In genomic region chr9:37650873-37651768, GRCh38 we compare ENCODE assay signal across 1 cellular context.
TF ChIP-seq lines count a peak whose summit lies in the region.

Gene FRMPD1, plus strand, starts transcription at chr9:37650954. Its CDS starts 41,688 bp downstream, at chr9:37692642.

TF ChIP-seq in HEK293, 187 proteins besides CTCF, POLR2A, EP300 and RAD21 (continued from another document):
- TF ChIP-seq PATZ1 (tag by site-specific recombination; IDR thresholded peaks at IDR 0.05) (0 out of 2 replicates have a peak, but pooled peaks have one; percentile 29), REST (tag by site-specific recombination; IDR thresholded peaks at IDR 0.05) (no peak), ZNF335 (tag by site-specific recombination; conservative IDR thresholded peaks at IDR 0.05) (peak; percentile 86), ZNF341 (tag by site-specific recombination; IDR thresholded peaks at IDR 0.05; ENCODE audit: low read depth) (peak; percentile 23; the same call in 1 of the 2 replicates), ZNF658 (tag by site-specific recombination; IDR thresholded peaks at IDR 0.05) (no peak), GLIS2 (tag by site-specific recombination; IDR thresholded peaks at IDR 0.05) (peak; percentile 11; the same call in 1 of the 2 replicates), KLF7 (tag by site-specific recombination; IDR thresholded peaks at IDR 0.05; ENCODE audit: borderline replicate concordance) (no peak), SETDB1 (IDR thresholded peaks at IDR 0.05; ENCODE audit: insufficient read length, low read length) (no peak), ZNF350 (tag by site-specific recombination; IDR thresholded peaks at IDR 0.05) (no peak), ZBTB8A (tag by site-specific recombination; IDR thresholded peaks at IDR 0.05) (peak; percentile 96)
